In genomic region chr20:38133680-38134426, GRCh38 we compare ENCODE assay signal across 15 cellular contexts. TPM values are rescaled to one million over a fixed set of nuclear protein-coding genes. Genes with fewer than 3 reads are reported as not detected.
DNase-seq lines count a peak whose midpoint lies in the region; ATAC-seq, FAIRE-seq and TF ChIP-seq lines count a peak whose summit lies in the region.
"Had no signal": no experiment of that assay in that cellular context is flagged by ENCODE, and none has a peak within 500 bp of the region (broad histone marks: within the 10 kb centered on the region; RNA-seq: fewer than 3 reads in every experiment).

No MANE protein-coding gene starts in this region.

- TF ChIP-seq POLR2A in HepG2 (IDR thresholded peaks at IDR 0.05; ENCODE audit: insufficient read depth in 1 of 2, low read depth in 2 of 2, low read length in 2 of 2) = no peak
- TF ChIP-seq POLR2A in stomach (IDR thresholded peaks at IDR 0.05) = no peak

- no peaks in the 10 kb centered on the region for H3K27me3 ChIP-seq in Loucy (ENCODE audit: insufficient read depth, low read length, poor library complexity, severe bottlenecking)
- H3K27me3 ChIP-seq in astrocyte (ENCODE audit: insufficient read depth, low read length) = no peaks in the 10 kb centered on the region
- H3K27me3 ChIP-seq in HepG2 (ENCODE audit: control insufficient read depth in 1 of 2, insufficient read depth in 2 of 2, low read length in 2 of 2) = no peaks in the 10 kb centered on the region
- H3K27me3 ChIP-seq in stomach = no peaks in the 10 kb centered on the region
- H3K27me3 ChIP-seq: tibial nerve had no signal

- peaks cover 5% of the 10 kb centered on the region for H3K36me3 Mint-ChIP-seq in astrocyte (ENCODE audit: low read depth, unreplicated experiment)

- POLR2A ChIA-PET in HepG2 (lab: Yijun Ruan, JAX) = interaction anchor here (1.2 to 2.3 kb wide), 3 partner anchors 8 to 10 kb away, joined by 4 to 15 read pairs (median 7); no protein-coding TSS in a partner anchor

- H3K4me1 ChIP-seq in Loucy (ENCODE audit: insufficient read depth, low read length, poor library complexity, severe bottlenecking) (peaks cover 26% of the 10 kb centered on the region), astrocyte (ENCODE audit: insufficient read depth, low read length) (peaks cover 24% of the 10 kb centered on the region), HepG2 (ENCODE audit: insufficient read depth, low read length) (peaks cover 56% of the 10 kb centered on the region), stomach (peaks cover 0 to 12% (median 10%) of the 10 kb centered on the region in 4 donors)
- H3K4me1 ChIP-seq: HAP-1 had no signal

- no peak overlapping the region for H3K4me3 Mint-ChIP-seq in astrocyte (ENCODE audit: unreplicated experiment)
- H3K4me3 Mint-ChIP-seq: activated CD4-positive, alpha-beta T cell treated with anti-CD3 and anti-CD28 coated beads, Interleukin-2, amount 10 ng/mL, durations not matched to agents 7 days and 5 days; dendritic cell treated with granulocyte-macrophage colony-stimulating factor and Interleukin-4, amounts not matched to agents 40 ng/mL and 50 ng/mL, for 4 days had no signal

- H3K27ac Mint-ChIP-seq in astrocyte (ENCODE audit: unreplicated experiment) = peak overlapping the region; percentile 72
- H3K27ac Mint-ChIP-seq: activated CD4-positive, alpha-beta T cell treated with anti-CD3 and anti-CD28 coated beads, Interleukin-2, amount 10 ng/mL, durations not matched to agents 7 days and 5 days; dendritic cell treated with granulocyte-macrophage colony-stimulating factor and Interleukin-4, amounts not matched to agents 40 ng/mL and 50 ng/mL, for 4 days had no signal

- H3K27me3 Mint-ChIP-seq in astrocyte (ENCODE audit: low read depth, unreplicated experiment) = peaks cover 2% of the 10 kb centered on the region
- H3K27me3 Mint-ChIP-seq: activated CD4-positive, alpha-beta T cell treated with anti-CD3 and anti-CD28 coated beads, Interleukin-2, amount 10 ng/mL, durations not matched to agents 7 days and 5 days had no signal

- FAIRE-seq in astrocyte (lab: Jason Lieb, UNC) (no peak), HepG2 (lab: Jason Lieb, UNC) (no peak)

- H3K9me2 ChIP-seq in Loucy (replicated peaks; ENCODE audit: low read depth, low read length) = no peaks in the 10 kb centered on the region

- H3F3A ChIP-seq in Loucy (ENCODE audit: low read depth) = no peaks in the 10 kb centered on the region

- no peak for TF ChIP-seq CTCF in Loucy (conservative IDR thresholded peaks at IDR 0.05; ENCODE audit: low read length)
- no peak for TF ChIP-seq CTCF in astrocyte (IDR thresholded peaks at IDR 0.05; ENCODE audit: insufficient read depth, low read depth, low read length)
- no peak for TF ChIP-seq CTCF in HepG2 (CRISPR knock-in tag; IDR thresholded peaks at IDR 0.05)
- TF ChIP-seq CTCF in stomach (IDR thresholded peaks at IDR 0.05) = no peak

- H2AFZ ChIP-seq in Loucy (ENCODE audit: low read length) (no peak overlapping the region), astrocyte (ENCODE audit: low read depth, low read length) (no peak overlapping the region), HepG2 (ENCODE audit: low read length) (no peak overlapping the region)

- TF ChIP-seq EP300 in HepG2 (IDR thresholded peaks at IDR 0.05; ENCODE audit: low read depth in 2 of 2, low read length in 2 of 2) (no peak), HepG2 (CRISPR knock-in tag; IDR thresholded peaks at IDR 0.05; ENCODE audit: borderline replicate concordance) (no peak), stomach (IDR thresholded peaks at IDR 0.05) (no peak)

- no peaks in the 10 kb centered on the region for H3K36me3 ChIP-seq in Loucy (ENCODE audit: insufficient read depth, low read length)
- H3K36me3 ChIP-seq in astrocyte (ENCODE audit: insufficient read depth, low read length) = peaks cover 26% of the 10 kb centered on the region
- H3K36me3 ChIP-seq in HepG2 (replicated peaks in 1 of 2; ENCODE audit: control insufficient read depth in 1 of 2, insufficient read depth in 2 of 2, low read length in 2 of 2) = no peaks in the 10 kb centered on the region; a peak in 1 of 5 replicates
- H3K36me3 ChIP-seq in stomach = peaks cover 5 to 83% (median 51%) of the 10 kb centered on the region in 4 donors
- H3K36me3 ChIP-seq: HAP-1, tibial nerve had no signal

- DNase-seq in astrocyte (ENCODE audit: low read depth) (no peak), HepG2 (ENCODE audit: low spot score) (no peak), stomach (no peak), NCI-H526 (lab: John Stamatoyannopoulos, UW) (no peak), epidermal melanocyte (ENCODE audit: insufficient read length, low spot score) (no peak)
- no peak for DNase-seq in activated CD4-positive, alpha-beta T cell treated with anti-CD3 and anti-CD28 coated beads, Interleukin-2, amount 50 U/mL, for 48 hours
- DNase-seq: activated CD4-positive, alpha-beta T cell treated with anti-CD3 and anti-CD28 coated beads, Interleukin-2, amount 10 ng/mL, durations not matched to agents 7 days and 5 days; activated T-cell treated with anti-CD3 and anti-CD28 coated beads, Interleukin-2, amount 50 U/mL, for 48 hours; NCI-H2081 treated with DMSO at 0.1 percent for 48 hours; NCI-H748 treated with DMSO at 0.1 percent for 48 hours had no signal

- H3K27ac ChIP-seq in astrocyte (ENCODE audit: low read depth, low read length) (peak overlapping the region; percentile 69), HepG2 (ENCODE audit: extremely low read length, insufficient read depth, low read length) (peak overlapping the region; percentile 30), stomach (peak overlapping the region in 3 of 5 donors; percentile 4 to 49 (median 32))
- H3K27ac ChIP-seq: tibial nerve had no signal

- intact Hi-C loops in HepG2 (cut with micrococcal nuclease; ENCODE audit: unreplicated experiment) = no loop called here
- intact Hi-C loops in stomach (cut with DNase I; ENCODE audit: low total_unique reads) = no loop called here

- CTCF ChIA-PET in HepG2 (lab: Yijun Ruan, JAX; ENCODE audit: low intra/inter-chr PET ratio, low total read pairs) = no interaction called here

- WGBS in HepG2 (ENCODE audit: low lambda C conversion rate) = 68% methylated on average over 10 of the region's 10 CpGs
- WGBS in stomach, 5 donors = 85 to 94% (median 88%) methylated on average over 10 of the region's 10 CpGs

- H3K4me2 ChIP-seq in Loucy (ENCODE audit: low read depth, low read length, poor library complexity, severe bottlenecking) = peak overlapping the region; percentile 68
- H3K4me2 ChIP-seq in astrocyte (ENCODE audit: low read length) = peak overlapping the region; percentile 59
- peak overlapping the region; percentile 54 for H3K4me2 ChIP-seq in HepG2 (ENCODE audit: low read depth, low read length)

- no peaks in the 10 kb centered on the region for H3K79me2 ChIP-seq in Loucy (ENCODE audit: insufficient read depth, low read length)
- no peaks in the 10 kb centered on the region for H3K79me2 ChIP-seq in astrocyte (ENCODE audit: insufficient read depth, low read length)
- no peaks in the 10 kb centered on the region for H3K79me2 ChIP-seq in HepG2 (ENCODE audit: insufficient read depth, low read length)

- H3K4me3 ChIP-seq in Loucy (ENCODE audit: low read length, poor library complexity, severe bottlenecking) (peak overlapping the region; percentile 33), astrocyte (ENCODE audit: insufficient read depth, low read depth, low read length) (no peak overlapping the region), HepG2 (replicated peaks in 1 of 3; ENCODE audit: insufficient read depth in 1 of 3, low read depth in 2 of 3, low read length in 3 of 3) (no peak overlapping the region), stomach (no peak overlapping the region)
- H3K4me3 ChIP-seq: HAP-1, tibial nerve had no signal

- no peak for TF ChIP-seq RAD21 in HepG2 (CRISPR knock-in tag; IDR thresholded peaks at IDR 0.05)

- peaks cover 2% of the 10 kb centered on the region for H3K9me3 Mint-ChIP-seq in astrocyte (ENCODE audit: unreplicated experiment)
- H3K9me3 Mint-ChIP-seq: activated CD4-positive, alpha-beta T cell treated with anti-CD3 and anti-CD28 coated beads, Interleukin-2, amount 10 ng/mL, durations not matched to agents 7 days and 5 days; dendritic cell treated with granulocyte-macrophage colony-stimulating factor and Interleukin-4, amounts not matched to agents 40 ng/mL and 50 ng/mL, for 4 days had no signal

- in situ Hi-C loops in HepG2 (cut with HindIII; ENCODE audit: extremely low pct_ligation_motif_present, low pct_unique_long_range_greater_than_20kb) = no loop called here

- H3K4me1 Mint-ChIP-seq in astrocyte (ENCODE audit: low read depth, unreplicated experiment) = peaks cover 16% of the 10 kb centered on the region

- BruUV-seq in HepG2 (replicated peaks; lab: Mats Ljungman, UMichigan) = no TSS peak

- H3K9me3 ChIP-seq in Loucy (ENCODE audit: insufficient read depth, low read depth, low read length) (no peaks in the 10 kb centered on the region), astrocyte (ENCODE audit: insufficient read depth, low read depth, low read length) (no peaks in the 10 kb centered on the region), HepG2 (ENCODE audit: low read length) (no peaks in the 10 kb centered on the region), stomach (no peaks in the 10 kb centered on the region)
- H3K9me3 ChIP-seq: HAP-1, tibial nerve had no signal

- H3K9ac ChIP-seq in Loucy (ENCODE audit: low read depth, low read length, poor library complexity, severe bottlenecking) (peak overlapping the region; percentile 37), astrocyte (ENCODE audit: low read length) (peak overlapping the region; percentile 19), HepG2 (ENCODE audit: insufficient read depth, low read depth, low read length) (peak overlapping the region; percentile 0; the same call in 1 of the 2 replicates)

- ATAC-seq in HepG2 (peak; percentile 6; the same call in 1 of the 3 replicates), HG03460 (IDR thresholded peaks at IDR 0.05; ENCODE audit: unreplicated experiment) (no peak)

- H4K20me1 ChIP-seq in Loucy (ENCODE audit: insufficient read depth, low read length, poor library complexity, severe bottlenecking) (no peaks in the 10 kb centered on the region), astrocyte (ENCODE audit: insufficient read depth, low read length) (no peaks in the 10 kb centered on the region), HepG2 (ENCODE audit: insufficient read depth, low read length) (no peaks in the 10 kb centered on the region)

RNA-seq across cellular contexts. Expression of gene TGM2, which starts 31.2 kb away (rescaled TPM):
- total RNA-seq in astrocyte (48.2 and 98.9 TPM in 2 replicates), HepG2 (2016; rRNA removed; fragmentation: Illumina TruSeq; extraction: Trizol) (4.2 and 4.5 TPM in 2 replicates), stomach (100 to 1,000 TPM in 1 of 5 donors, 10 to 100 TPM in 4; 27.8 to 195 (median 44.3) TPM)
- 0.61 and 0.88 TPM in 2 replicates for total RNA-seq in HepG2 (2016; cell fraction: cytosol; rRNA removed; fragmentation: Illumina TruSeq; extraction: Trizol; ENCODE audit: low read depth)
- total RNA-seq in HepG2 (2016; cell fraction: insoluble cytoplasmic fraction; rRNA removed; fragmentation: Illumina TruSeq; extraction: Trizol) = 3.3 and 4.3 TPM in 2 replicates
- 2.1 and 2.3 TPM in 2 replicates for total RNA-seq in HepG2 (2016; cell fraction: membrane; rRNA removed; fragmentation: Illumina TruSeq; extraction: Trizol)
- 4.3 and 4.5 TPM in 2 replicates for total RNA-seq in HepG2 (2016; cell fraction: nucleus; rRNA removed; fragmentation: Illumina TruSeq; extraction: Trizol)
- polyA plus RNA-seq in HepG2 (2011; rRNA removed) (46.4 and 52.3 TPM in 2 replicates), stomach (10 to 100 TPM; 16.2 to 28.0 (median 25.1) TPM)
- polyA plus RNA-seq in HepG2 (2011; cell fraction: cytosol; rRNA removed) = 39.7 and 45.8 TPM in 2 replicates
- 48.4 and 54.8 TPM in 2 replicates for polyA plus RNA-seq in HepG2 (2011; cell fraction: nucleus; rRNA removed)
- polyA plus RNA-seq in HepG2 (2012) = 14.4 and 32.4 TPM in 2 replicates
- polyA plus RNA-seq in HepG2 (2016; cell fraction: cytosol; fragmentation: Illumina TruSeq; extraction: Trizol; ENCODE audit: low read depth) = 1.5 and 1.8 TPM in 2 replicates
- 5.3 and 7.5 TPM in 2 replicates for polyA plus RNA-seq in HepG2 (2016; cell fraction: insoluble cytoplasmic fraction; fragmentation: Illumina TruSeq; extraction: Trizol; ENCODE audit: low read depth)
- polyA plus RNA-seq in HepG2 (2016; cell fraction: membrane; fragmentation: Illumina TruSeq; extraction: Trizol; ENCODE audit: low read depth) = 2.5 TPM in 2 replicates
- polyA plus RNA-seq in HepG2 (2016; cell fraction: nucleus; fragmentation: Illumina TruSeq; extraction: Trizol; ENCODE audit: insufficient read depth, low read depth) = 7.7 and 9.8 TPM in 2 replicates
- 39.1 and 112 TPM in 2 replicates for polyA minus RNA-seq in HepG2 (2011; rRNA and poly(A)+ RNA removed; ENCODE audit: low replicate concordance)
- polyA minus RNA-seq in HepG2 (2011; cell fraction: cytosol; rRNA and poly(A)+ RNA removed) = 43.5 and 48.8 TPM in 2 replicates
- polyA minus RNA-seq in HepG2 (2011; cell fraction: nucleus; rRNA and poly(A)+ RNA removed) = 26.7 and 32.2 TPM in 2 replicates
